Comparison of ENCODE assay signal across 1 cellular context in the genomic region with DNA sequence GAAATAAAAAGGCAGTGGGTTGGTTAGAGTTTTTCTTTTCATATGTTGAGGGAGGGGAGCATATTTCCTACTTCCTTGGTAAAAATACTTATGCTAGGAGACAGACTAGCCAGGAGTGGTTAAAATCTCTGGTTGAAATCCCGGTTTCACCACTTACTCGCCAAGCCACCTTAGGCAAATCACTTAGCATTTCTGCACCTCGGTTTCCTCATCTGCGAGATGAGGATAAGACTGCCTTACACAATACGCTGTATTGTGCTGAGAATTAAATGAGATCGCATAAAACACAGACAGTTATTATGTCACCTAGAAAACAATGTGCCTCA.
TF ChIP-seq lines count a peak whose summit lies in the region.

No MANE protein-coding gene starts in this region.

TF ChIP-seq in K562, 482 proteins besides CTCF, POLR2A, EP300 and RAD21:
- TF ChIP-seq, protein P1, sequence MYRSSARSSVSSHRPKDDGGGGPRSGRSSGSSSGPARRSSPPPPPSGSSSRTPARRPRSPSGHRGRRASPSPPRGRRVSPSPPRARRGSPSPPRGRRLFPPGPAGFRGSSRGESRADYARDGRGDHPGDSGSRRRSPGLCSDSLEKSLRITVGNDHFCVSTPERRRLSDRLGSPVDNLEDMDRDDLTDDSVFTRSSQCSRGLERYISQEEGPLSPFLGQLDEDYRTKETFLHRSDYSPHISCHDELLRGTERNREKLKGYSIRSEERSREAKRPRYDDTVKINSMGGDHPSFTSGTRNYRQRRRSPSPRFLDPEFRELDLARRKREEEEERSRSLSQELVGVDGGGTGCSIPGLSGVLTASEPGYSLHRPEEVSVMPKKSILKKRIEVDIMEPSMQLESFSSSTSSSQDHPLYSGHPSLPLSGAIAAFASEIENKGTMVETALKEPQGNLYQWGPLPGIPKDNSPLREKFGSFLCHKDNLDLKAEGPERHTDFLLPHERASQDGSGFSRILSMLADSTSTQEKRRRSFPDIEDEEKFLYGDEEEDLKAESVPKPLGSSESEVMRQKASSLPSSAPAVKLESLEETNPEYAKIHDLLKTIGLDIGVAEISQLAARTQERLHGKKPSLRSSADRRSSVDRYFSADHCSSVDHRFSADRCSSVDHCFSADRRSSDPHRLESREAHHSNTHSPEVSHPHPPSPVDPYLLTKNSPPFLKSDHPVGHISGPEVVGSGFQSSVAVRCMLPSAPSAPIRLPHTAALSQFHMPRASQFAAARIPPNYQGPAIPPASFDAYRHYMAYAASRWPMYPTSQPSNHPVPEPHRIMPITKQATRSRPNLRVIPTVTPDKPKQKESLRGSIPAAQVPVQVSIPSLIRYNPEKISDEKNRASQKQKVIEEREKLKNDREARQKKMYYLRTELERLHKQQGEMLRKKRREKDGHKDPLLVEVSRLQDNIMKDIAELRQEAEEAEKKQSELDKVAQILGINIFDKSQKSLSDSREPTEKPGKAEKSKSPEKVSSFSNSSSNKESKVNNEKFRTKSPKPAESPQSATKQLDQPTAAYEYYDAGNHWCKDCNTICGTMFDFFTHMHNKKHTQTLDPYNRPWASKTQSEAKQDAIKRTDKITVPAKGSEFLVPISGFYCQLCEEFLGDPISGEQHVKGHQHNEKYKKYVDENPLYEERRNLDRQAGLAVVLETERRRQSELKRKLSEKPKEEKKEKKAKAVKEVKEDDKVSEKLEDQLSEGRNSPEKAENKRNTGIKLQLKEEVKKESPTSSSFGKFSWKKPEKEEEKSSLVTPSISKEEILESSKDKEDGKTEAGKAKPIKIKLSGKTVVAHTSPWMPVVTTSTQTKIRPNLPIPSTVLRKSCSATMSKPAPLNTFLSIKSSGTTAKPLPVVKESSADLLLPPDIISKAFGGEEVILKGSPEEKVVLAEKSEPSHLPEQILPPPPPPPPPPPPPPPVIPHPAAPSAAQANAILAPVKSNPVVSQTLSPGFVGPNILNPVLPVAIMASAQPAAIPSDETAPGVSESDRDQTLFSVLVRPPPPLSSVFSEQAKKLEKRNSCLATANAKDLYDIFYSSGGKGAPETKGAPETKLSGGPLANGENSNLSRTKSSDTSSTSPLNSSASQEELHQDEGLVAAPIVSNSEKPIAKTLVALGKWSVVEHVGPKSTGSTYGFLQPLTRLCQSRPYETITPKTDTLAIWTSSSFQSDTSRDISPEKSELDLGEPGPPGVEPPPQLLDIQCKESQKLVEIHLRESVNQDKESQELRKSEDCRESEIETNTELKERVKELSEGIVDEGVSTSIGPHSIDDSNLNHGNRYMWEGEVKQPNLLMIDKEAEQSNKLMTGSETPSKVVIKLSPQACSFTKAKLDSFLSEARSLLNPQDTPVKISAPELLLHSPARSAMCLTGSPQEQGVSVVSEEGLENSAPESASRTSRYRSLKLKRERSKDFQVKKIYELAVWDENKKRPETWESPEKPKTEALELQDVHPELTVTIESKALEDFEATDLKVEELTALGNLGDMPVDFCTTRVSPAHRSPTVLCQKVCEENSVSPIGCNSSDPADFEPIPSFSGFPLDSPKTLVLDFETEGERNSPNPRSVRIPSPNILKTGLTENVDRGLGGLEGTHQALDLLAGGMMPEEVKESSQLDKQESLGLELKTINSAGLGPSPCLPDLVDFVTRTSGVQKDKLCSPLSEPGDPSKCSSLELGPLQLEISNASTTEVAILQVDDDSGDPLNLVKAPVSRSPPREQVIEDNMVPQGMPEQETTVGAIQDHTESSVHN (IDR thresholded peaks at IDR 0.05; ENCODE audit: borderline replicate concordance in 1 of 2, low read depth in 1 of 2), result no peak
- no peak for TF ChIP-seq ZBED1 (IDR thresholded peaks at IDR 0.05)
- no peak for TF ChIP-seq MECOM (CRISPR knock-in tag; IDR thresholded peaks at IDR 0.05)
- TF ChIP-seq HBP1 (CRISPR knock-in tag; IDR thresholded peaks at IDR 0.05), result no peak
- TF ChIP-seq, protein P2, sequence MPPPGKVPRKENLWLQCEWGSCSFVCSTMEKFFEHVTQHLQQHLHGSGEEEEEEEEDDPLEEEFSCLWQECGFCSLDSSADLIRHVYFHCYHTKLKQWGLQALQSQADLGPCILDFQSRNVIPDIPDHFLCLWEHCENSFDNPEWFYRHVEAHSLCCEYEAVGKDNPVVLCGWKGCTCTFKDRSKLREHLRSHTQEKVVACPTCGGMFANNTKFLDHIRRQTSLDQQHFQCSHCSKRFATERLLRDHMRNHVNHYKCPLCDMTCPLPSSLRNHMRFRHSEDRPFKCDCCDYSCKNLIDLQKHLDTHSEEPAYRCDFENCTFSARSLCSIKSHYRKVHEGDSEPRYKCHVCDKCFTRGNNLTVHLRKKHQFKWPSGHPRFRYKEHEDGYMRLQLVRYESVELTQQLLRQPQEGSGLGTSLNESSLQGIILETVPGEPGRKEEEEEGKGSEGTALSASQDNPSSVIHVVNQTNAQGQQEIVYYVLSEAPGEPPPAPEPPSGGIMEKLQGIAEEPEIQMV (tag; conservative IDR thresholded peaks at IDR 0.05; ENCODE audit: low read depth), result no peak
- no peak for TF ChIP-seq E2F5 (CRISPR knock-in tag; IDR thresholded peaks at IDR 0.05)
- TF ChIP-seq, protein P3, sequence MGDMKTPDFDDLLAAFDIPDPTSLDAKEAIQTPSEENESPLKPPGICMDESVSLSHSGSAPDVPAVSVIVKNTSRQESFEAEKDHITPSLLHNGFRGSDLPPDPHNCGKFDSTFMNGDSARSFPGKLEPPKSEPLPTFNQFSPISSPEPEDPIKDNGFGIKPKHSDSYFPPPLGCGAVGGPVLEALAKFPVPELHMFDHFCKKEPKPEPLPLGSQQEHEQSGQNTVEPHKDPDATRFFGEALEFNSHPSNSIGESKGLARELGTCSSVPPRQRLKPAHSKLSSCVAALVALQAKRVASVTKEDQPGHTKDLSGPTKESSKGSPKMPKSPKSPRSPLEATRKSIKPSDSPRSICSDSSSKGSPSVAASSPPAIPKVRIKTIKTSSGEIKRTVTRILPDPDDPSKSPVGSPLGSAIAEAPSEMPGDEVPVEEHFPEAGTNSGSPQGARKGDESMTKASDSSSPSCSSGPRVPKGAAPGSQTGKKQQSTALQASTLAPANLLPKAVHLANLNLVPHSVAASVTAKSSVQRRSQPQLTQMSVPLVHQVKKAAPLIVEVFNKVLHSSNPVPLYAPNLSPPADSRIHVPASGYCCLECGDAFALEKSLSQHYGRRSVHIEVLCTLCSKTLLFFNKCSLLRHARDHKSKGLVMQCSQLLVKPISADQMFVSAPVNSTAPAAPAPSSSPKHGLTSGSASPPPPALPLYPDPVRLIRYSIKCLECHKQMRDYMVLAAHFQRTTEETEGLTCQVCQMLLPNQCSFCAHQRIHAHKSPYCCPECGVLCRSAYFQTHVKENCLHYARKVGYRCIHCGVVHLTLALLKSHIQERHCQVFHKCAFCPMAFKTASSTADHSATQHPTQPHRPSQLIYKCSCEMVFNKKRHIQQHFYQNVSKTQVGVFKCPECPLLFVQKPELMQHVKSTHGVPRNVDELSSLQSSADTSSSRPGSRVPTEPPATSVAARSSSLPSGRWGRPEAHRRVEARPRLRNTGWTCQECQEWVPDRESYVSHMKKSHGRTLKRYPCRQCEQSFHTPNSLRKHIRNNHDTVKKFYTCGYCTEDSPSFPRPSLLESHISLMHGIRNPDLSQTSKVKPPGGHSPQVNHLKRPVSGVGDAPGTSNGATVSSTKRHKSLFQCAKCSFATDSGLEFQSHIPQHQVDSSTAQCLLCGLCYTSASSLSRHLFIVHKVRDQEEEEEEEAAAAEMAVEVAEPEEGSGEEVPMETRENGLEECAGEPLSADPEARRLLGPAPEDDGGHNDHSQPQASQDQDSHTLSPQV (IDR thresholded peaks at IDR 0.05), result no peak
- TF ChIP-seq THRA (IDR thresholded peaks at IDR 0.05), result no peak
TF ChIP-seq in K562: peak in this region for 0.
